Comparison of ENCODE assay signal across 12 cellular contexts in genomic region chr17:4206945-4207344, GRCh38. TPM values are rescaled to one million over a fixed set of nuclear protein-coding genes. Genes with fewer than 3 reads are reported as not detected.
A peak's percentile ranks its signal among the peaks of the same experiment; 100 is the strongest.
DNase-seq lines count a peak whose midpoint lies in the region; ATAC-seq, FAIRE-seq and TF ChIP-seq lines count a peak whose summit lies in the region.
"Had no signal": no experiment of that assay in that cellular context is flagged by ENCODE, and none has a peak within 500 bp of the region (broad histone marks: within the 10 kb centered on the region; RNA-seq: fewer than 3 reads in every experiment).

No MANE protein-coding gene starts in this region.

- H3K27ac ChIP-seq in osteoblast (ENCODE audit: low read depth, low read length), result peak overlapping the region; percentile 29

- H3K9me3 ChIP-seq in osteoblast (ENCODE audit: low read depth, low read length), result no peaks in the 10 kb centered on the region
- H3K9me3 ChIP-seq: MG63 had no signal

- peak; percentile 62 for FAIRE-seq in GM18507 (lab: Jason Lieb, UNC)
- FAIRE-seq: endothelial cell of umbilical vein had no signal

- H3K36me3 ChIP-seq in osteoblast (ENCODE audit: insufficient read depth, low read length), result peaks cover 18% of the 10 kb centered on the region

- H4K20me1 ChIP-seq in osteoblast (ENCODE audit: insufficient read depth, low read length), result no peaks in the 10 kb centered on the region

- peaks cover 32% of the 10 kb centered on the region for H3K4me1 ChIP-seq in osteoblast (ENCODE audit: insufficient read depth, low read length)

- ATAC-seq in sciatic nerve (no peak), HG02970 (IDR thresholded peaks at IDR 0.05; ENCODE audit: low FRiP score, unreplicated experiment) (no peak)

- DNase-seq in GM18507 (ENCODE audit: extremely low spot score, insufficient read length, low read depth), result no peak
- DNase-seq in NB4 (ENCODE audit: low read depth), result peak; percentile 71
- peak; percentile 31 for DNase-seq in amniotic epithelial cell (ENCODE audit: low read depth)
- DNase-seq in osteoblast (ENCODE audit: insufficient read length, low spot score, missing footprints), result no peak
- DNase-seq in NCI-H1105 treated with DMSO at 0.1 percent for 48 hours (lab: John Stamatoyannopoulos, UW), result no peak
- no peak for DNase-seq in sciatic nerve (ENCODE audit: low spot score)
- DNase-seq: activated naive CD4-positive, alpha-beta T cell treated with Interleukin-2 at 50 U/mL for 16 hours; MG63; NCI-H82; stimulated activated naive CD4-positive, alpha-beta T cell treated with Interleukin-2 at 50 U/mL for 16 hours had no signal

- no peak for TF ChIP-seq CTCF in NB4 (IDR thresholded peaks at IDR 0.05; ENCODE audit: low read depth, low read length)
- no peak for TF ChIP-seq CTCF in osteoblast (IDR thresholded peaks at IDR 0.05; ENCODE audit: extremely low read depth, low read depth, low read length)

- no peak overlapping the region for H2AFZ ChIP-seq in osteoblast (ENCODE audit: low read length)

- TF ChIP-seq POLR2A in NB4 (IDR thresholded peaks at IDR 0.05; ENCODE audit: extremely low read depth, insufficient read length), result no peak

- intact Hi-C loops in sciatic nerve (cut with DNase I), result no loop called here

- no peaks in the 10 kb centered on the region for H3K27me3 ChIP-seq in osteoblast (ENCODE audit: insufficient read depth, low read length)
- H3K27me3 ChIP-seq: MG63 had no signal

- H3K4me3 ChIP-seq in NB4 (ENCODE audit: low read depth, low read length), result no peak overlapping the region
- H3K4me3 ChIP-seq in osteoblast (ENCODE audit: insufficient read depth, low read length), result no peak overlapping the region
- H3K4me3 ChIP-seq: MG63 had no signal

- H3K79me2 ChIP-seq in osteoblast (ENCODE audit: insufficient read depth, low read length), result peaks cover 11% of the 10 kb centered on the region

- H3K4me2 ChIP-seq in osteoblast (ENCODE audit: insufficient read depth, low read length), result no peak overlapping the region

RNA-seq across cellular contexts. Expression of gene ANKFY1, which starts 56.8 kb away (rescaled TPM):
- 44.2 and 44.9 TPM in 2 replicates for total RNA-seq in osteoblast
- 62.4 TPM for total RNA-seq in sciatic nerve

Comparison
In these comparisons a context has a peak if more than half of its experiments do, and no peak if none do; other contexts are left out.
1. DNase-seq: peak in NB4 (single experiment) and amniotic epithelial cell (single experiment); none in GM18507 (single experiment), osteoblast (single experiment), NCI-H1105 treated with DMSO at 0.1 percent for 48 hours (single experiment) and sciatic nerve (single experiment).